ENCODE assay signal across 28 cellular contexts in the genomic region with DNA sequence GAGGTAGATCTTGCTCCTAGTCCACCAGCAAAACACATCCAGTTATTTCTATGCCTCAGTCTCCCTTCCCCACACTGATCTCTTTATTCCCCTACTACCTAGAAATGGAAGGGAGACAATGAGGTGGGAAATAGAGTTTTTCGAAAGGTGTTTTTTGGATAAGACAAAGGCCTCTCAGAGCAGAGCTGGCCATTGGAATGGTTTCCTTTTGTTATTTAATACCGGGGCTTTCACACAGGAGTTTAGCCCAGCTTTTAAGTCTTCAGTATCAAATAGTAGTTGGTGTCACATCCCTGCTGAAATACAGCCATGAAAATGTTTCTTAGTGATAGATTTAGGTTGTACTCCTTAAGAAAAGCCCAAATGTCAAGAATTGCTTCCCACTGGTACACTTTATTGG.
"Had no signal": no experiment of that assay in that cellular context is flagged by ENCODE, and none has a peak within 500 bp of the region (broad histone marks: within the 10 kb centered on the region; RNA-seq: fewer than 3 reads in every experiment).

No MANE protein-coding gene starts in this region.

- H3K4me1 ChIP-seq: ascending aorta, breast epithelium, esophagus muscularis mucosa, foreskin keratinocyte, gastrocnemius medialis had no signal

- DNase-seq: activated CD4-positive, alpha-beta memory T cell treated with anti-CD3 and anti-CD28 coated beads, Interleukin-2, amount 10 ng/mL, durations not matched to agents 7 days and 5 days; activated CD4-positive, alpha-beta T cell treated with anti-CD3 and anti-CD28 coated beads for 1 hour; activated CD4-positive, alpha-beta T cell treated with anti-CD3 and anti-CD28 coated beads for 4 hours; activated CD4-positive, alpha-beta T cell treated with anti-CD3 and anti-CD28 coated beads, Interleukin-2, amount 10 ng/mL, durations not matched to agents 7 days and 5 days; activated CD4-positive, alpha-beta T cell treated with anti-CD3 and anti-CD28 coated beads, Interleukin-2, amount 50 U/mL, for 4 hours; activated CD8-positive, alpha-beta memory T cell treated with anti-CD3 and anti-CD28 coated beads, Interleukin-2, amount 50 U/mL, for 48 hours; activated gamma-delta T cell; activated naive CD4-positive, alpha-beta T cell; activated naive CD4-positive, alpha-beta T cell treated with anti-CD3 and anti-CD28 coated beads, Interleukin-2, amount 10 ng/mL, durations not matched to agents 7 days and 5 days; activated naive CD8-positive, alpha-beta T cell treated with anti-CD3 and anti-CD28 coated beads, Interleukin-2, amount 10 ng/mL, durations not matched to agents 7 days and 5 days; activated T-cell treated with anti-CD3 and anti-CD28 coated beads for 4 hours; activated T-cell treated with anti-CD3 and anti-CD28 coated beads, Interleukin-2, amount 50 U/mL, for 24 hours; activated T-cell treated with anti-CD3 and anti-CD28 coated beads, Interleukin-2, amount 50 U/mL, for 72 hours; cortex of kidney; dermis blood vessel endothelial cell; effector CD4-positive, alpha-beta T cell; effector memory CD8-positive, alpha-beta T cell; erythroblast; foreskin keratinocyte; gastrocnemius medialis; T-helper 2 cell had no signal

- H3K27ac Mint-ChIP-seq: activated CD4-positive, alpha-beta memory T cell treated with anti-CD3 and anti-CD28 coated beads, Interleukin-2, amount 10 ng/mL, durations not matched to agents 7 days and 5 days; activated CD4-positive, alpha-beta T cell treated with anti-CD3 and anti-CD28 coated beads, Interleukin-2, amount 10 ng/mL, durations not matched to agents 7 days and 5 days; activated naive CD4-positive, alpha-beta T cell treated with anti-CD3 and anti-CD28 coated beads, Interleukin-2, amount 10 ng/mL, durations not matched to agents 7 days and 5 days; activated naive CD4-positive, alpha-beta T cell treated with anti-CD3 and anti-CD28 coated beads, Interleukin-2, amount 50 U/mL, for 72 hours; activated naive CD8-positive, alpha-beta T cell treated with anti-CD3 and anti-CD28 coated beads, Interleukin-2, amount 10 ng/mL, durations not matched to agents 7 days and 5 days; activated T-cell treated with anti-CD3 and anti-CD28 coated beads, Interleukin-2, amount 50 U/mL, for 24 hours; activated T-cell treated with anti-CD3 and anti-CD28 coated beads, Interleukin-2, amount 50 U/mL, for 72 hours; effector memory CD8-positive, alpha-beta T cell had no signal

- H3K9me3 Mint-ChIP-seq: activated CD4-positive, alpha-beta memory T cell treated with anti-CD3 and anti-CD28 coated beads, Interleukin-2, amount 10 ng/mL, durations not matched to agents 7 days and 5 days; activated CD4-positive, alpha-beta T cell treated with anti-CD3 and anti-CD28 coated beads, Interleukin-2, amount 10 ng/mL, durations not matched to agents 7 days and 5 days; activated naive CD4-positive, alpha-beta T cell treated with anti-CD3 and anti-CD28 coated beads, Interleukin-2, amount 10 ng/mL, durations not matched to agents 7 days and 5 days; activated naive CD4-positive, alpha-beta T cell treated with anti-CD3 and anti-CD28 coated beads, Interleukin-2, amount 50 U/mL, for 72 hours; activated naive CD8-positive, alpha-beta T cell treated with anti-CD3 and anti-CD28 coated beads, Interleukin-2, amount 10 ng/mL, durations not matched to agents 7 days and 5 days; activated T-cell treated with anti-CD3 and anti-CD28 coated beads, Interleukin-2, amount 50 U/mL, for 24 hours; central memory CD8-positive, alpha-beta T cell; effector memory CD8-positive, alpha-beta T cell had no signal

- H3K4me1 Mint-ChIP-seq: activated CD4-positive, alpha-beta memory T cell treated with anti-CD3 and anti-CD28 coated beads, Interleukin-2, amount 10 ng/mL, durations not matched to agents 7 days and 5 days; activated CD4-positive, alpha-beta T cell treated with anti-CD3 and anti-CD28 coated beads, Interleukin-2, amount 10 ng/mL, durations not matched to agents 7 days and 5 days; activated naive CD4-positive, alpha-beta T cell treated with anti-CD3 and anti-CD28 coated beads, Interleukin-2, amount 10 ng/mL, durations not matched to agents 7 days and 5 days; central memory CD8-positive, alpha-beta T cell had no signal

- H3K36me3 Mint-ChIP-seq: activated naive CD4-positive, alpha-beta T cell treated with anti-CD3 and anti-CD28 coated beads, Interleukin-2, amount 10 ng/mL, durations not matched to agents 7 days and 5 days; activated naive CD4-positive, alpha-beta T cell treated with anti-CD3 and anti-CD28 coated beads, Interleukin-2, amount 50 U/mL, for 72 hours; activated naive CD8-positive, alpha-beta T cell treated with anti-CD3 and anti-CD28 coated beads, Interleukin-2, amount 10 ng/mL, durations not matched to agents 7 days and 5 days; brain had no signal

- H3K9me3 ChIP-seq: ascending aorta, breast epithelium, esophagus muscularis mucosa, gastrocnemius medialis had no signal

- H3K27me3 ChIP-seq: ascending aorta, foreskin keratinocyte had no signal

- H3K27ac ChIP-seq: ascending aorta, breast epithelium, cardiac muscle cell, esophagus muscularis mucosa, foreskin keratinocyte, gastrocnemius medialis had no signal

- H3K4me3 ChIP-seq: ascending aorta, breast epithelium, cardiac muscle cell, esophagus muscularis mucosa, gastrocnemius medialis had no signal

- H3K4me3 Mint-ChIP-seq: activated CD4-positive, alpha-beta memory T cell treated with anti-CD3 and anti-CD28 coated beads, Interleukin-2, amount 10 ng/mL, durations not matched to agents 7 days and 5 days; activated CD4-positive, alpha-beta T cell treated with anti-CD3 and anti-CD28 coated beads, Interleukin-2, amount 10 ng/mL, durations not matched to agents 7 days and 5 days; activated naive CD4-positive, alpha-beta T cell treated with anti-CD3 and anti-CD28 coated beads, Interleukin-2, amount 10 ng/mL, durations not matched to agents 7 days and 5 days; activated naive CD8-positive, alpha-beta T cell treated with anti-CD3 and anti-CD28 coated beads, Interleukin-2, amount 10 ng/mL, durations not matched to agents 7 days and 5 days; activated T-cell treated with anti-CD3 and anti-CD28 coated beads, Interleukin-2, amount 50 U/mL, for 24 hours; activated T-cell treated with anti-CD3 and anti-CD28 coated beads, Interleukin-2, amount 50 U/mL, for 72 hours; brain; central memory CD8-positive, alpha-beta T cell; effector memory CD8-positive, alpha-beta T cell had no signal

- H3K36me3 ChIP-seq: ascending aorta, breast epithelium, cardiac muscle cell, esophagus muscularis mucosa, gastrocnemius medialis had no signal

- ATAC-seq: activated naive CD4-positive, alpha-beta T cell treated with anti-CD3 and anti-CD28 coated beads, Interleukin-2, amount 50 U/mL, for 72 hours; activated T-cell treated with anti-CD3 and anti-CD28 coated beads, Interleukin-2, amount 50 U/mL, for 72 hours; effector memory CD8-positive, alpha-beta T cell; foreskin keratinocyte; gastrocnemius medialis had no signal
